In genomic region chr17:38415250-38416194, GRCh38 we compare ENCODE assay signal across 8 cellular contexts. TPM values are rescaled to one million over a fixed set of nuclear protein-coding genes. Genes with fewer than 3 reads are reported as not detected.
DNase-seq lines count a peak whose midpoint lies in the region; ATAC-seq and TF ChIP-seq lines count a peak whose summit lies in the region.

No MANE protein-coding gene starts in this region.

- peak overlapping the region; percentile 86 for H3K9ac ChIP-seq in BLaER1
- H3K9ac ChIP-seq in HCT116 (ENCODE audit: low read length) = 0 out of 2 replicates have a peak overlapping the region, but pooled peaks have one; percentile 12
- H3K9ac ChIP-seq in iPS-20b (ENCODE audit: low read depth, low read length) = peak overlapping the region; percentile 84

- no peaks in the 10 kb centered on the region for H3K79me2 ChIP-seq in HCT116 (ENCODE audit: insufficient read depth, low read length)

- peaks cover 31% of the 10 kb centered on the region for H3K27me3 Mint-ChIP-seq in activated T-cell treated with anti-CD3 and anti-CD28 coated beads, Interleukin-2, amount 50 U/mL, for 72 hours (ENCODE audit: low read depth)

- H3K9me3 Mint-ChIP-seq in activated T-cell treated with anti-CD3 and anti-CD28 coated beads, Interleukin-2, amount 50 U/mL, for 72 hours = no peaks in the 10 kb centered on the region

- peak overlapping the region; percentile 91 for H3K27ac Mint-ChIP-seq in activated T-cell treated with anti-CD3 and anti-CD28 coated beads, Interleukin-2, amount 50 U/mL, for 72 hours

- H3K4me3 Mint-ChIP-seq in activated T-cell treated with anti-CD3 and anti-CD28 coated beads, Interleukin-2, amount 50 U/mL, for 72 hours = peak overlapping the region; percentile 85 to 86

- H3K27ac ChIP-seq in BLaER1 = peak overlapping the region; percentile 98
- H3K27ac ChIP-seq in HCT116 (ENCODE audit: low read depth, low read length) = peak overlapping the region; percentile 8; the same call in 1 of the 2 replicates
- H3K27ac ChIP-seq in iPS-20b (ENCODE audit: low read length) = peak overlapping the region; percentile 86

- peaks cover 0 to 1% of the 10 kb centered on the region in 2 donors for H3K36me3 Mint-ChIP-seq in activated T-cell treated with anti-CD3 and anti-CD28 coated beads, Interleukin-2, amount 50 U/mL, for 72 hours (ENCODE audit: insufficient read depth in 2 of 2)

- H3K4me1 Mint-ChIP-seq in activated T-cell treated with anti-CD3 and anti-CD28 coated beads, Interleukin-2, amount 50 U/mL, for 72 hours (ENCODE audit: low read depth) = peaks cover 33% of the 10 kb centered on the region

- no peak for TF ChIP-seq CTCF in HCT116 (IDR thresholded peaks at IDR 0.05 in 2 of 3, conservative IDR thresholded peaks at IDR 0.05 in 1 of 3; ENCODE audit: borderline replicate concordance in 1 of 3, insufficient read depth in 1 of 3, low read depth in 2 of 3, low read length in 2 of 3)

- BruUV-seq in HCT116 (replicated peaks; lab: Mats Ljungman, UMichigan) = TSS peak; percentile 83

- peak overlapping the region; percentile 60 for H3K4me3 ChIP-seq in BLaER1
- peak overlapping the region in 1 of 2 experiments; percentile 26; a peak in 2 of 4 replicates for H3K4me3 ChIP-seq in HCT116 (replicated peaks in 1 of 2; ENCODE audit: low read depth in 1 of 2, low read length in 2 of 2)
- peak overlapping the region; percentile 53; the same call in 1 of the 2 replicates for H3K4me3 ChIP-seq in iPS-20b (ENCODE audit: low read length)

- POLR2A ChIA-PET in HCT116 (lab: Charles Lee) = interaction anchor here (1.8 kb wide), 1 partner anchor 66 kb away, joined by 13 read pairs; no protein-coding TSS in a partner anchor

- RAD21 ChIA-PET in HCT116 (lab: Charles Lee; ENCODE audit: low non-redundant PET in 1 of 2, low total read pairs in 2 of 2, uncharacterized antibody in 2 of 2, unreplicated experiment in 2 of 2) = interaction anchor here (1.1 to 1.6 kb wide), 3 partner anchors 66 to 82 kb away, joined by 4 to 16 read pairs (median 5); no protein-coding TSS in a partner anchor

- peak; percentile 47 for TF ChIP-seq POLR2A in HCT116 (IDR thresholded peaks at IDR 0.05; ENCODE audit: borderline replicate concordance, extremely low read depth, insufficient read depth, insufficient read length)

- ATAC-seq in HCT116 (peak; percentile 46), GM18520 (IDR thresholded peaks at IDR 0.05; ENCODE audit: unreplicated experiment) (no peak), HG02759 (IDR thresholded peaks at IDR 0.05; ENCODE audit: unreplicated experiment) (no peak), GM19467 (IDR thresholded peaks at IDR 0.05; ENCODE audit: unreplicated experiment) (no peak)
- ATAC-seq in activated T-cell treated with anti-CD3 and anti-CD28 coated beads, Interleukin-2, amount 50 U/mL, for 72 hours (replicated peaks in 1 of 2) = peak; percentile 75 to 80

- intact Hi-C loops in HCT116 (cut with micrococcal nuclease) = no loop called here

- H3K36me3 ChIP-seq in BLaER1 = no peaks in the 10 kb centered on the region
- no peaks in the 10 kb centered on the region for H3K36me3 ChIP-seq in HCT116 (ENCODE audit: control insufficient read depth in 1 of 2, insufficient read depth in 2 of 2, low read length in 2 of 2)
- H3K36me3 ChIP-seq in iPS-20b (ENCODE audit: insufficient read depth, low read depth, low read length) = no peaks in the 10 kb centered on the region

- H3K9me2 ChIP-seq in HCT116 (ENCODE audit: insufficient read depth) = no peaks in the 10 kb centered on the region

- H3K4me1 ChIP-seq in BLaER1 (peaks cover 79% of the 10 kb centered on the region), HCT116 (ENCODE audit: control insufficient read depth in 1 of 2, insufficient read depth in 2 of 2, low read length in 2 of 2) (peaks cover 12 to 14% of the 10 kb centered on the region in 2 experiments), iPS-20b (ENCODE audit: insufficient read depth, low read length) (peaks cover 31% of the 10 kb centered on the region; the same call in 1 of the 2 replicates)

- H3K4me2 ChIP-seq in BLaER1 = peak overlapping the region; percentile 100
- H3K4me2 ChIP-seq in HCT116 (ENCODE audit: low read length) = peak overlapping the region; percentile 60

- H3K9me3 ChIP-seq in BLaER1 (no peaks in the 10 kb centered on the region), HCT116 (ENCODE audit: control insufficient read depth in 1 of 2, insufficient read depth in 1 of 2, low read depth in 1 of 2, low read length in 2 of 2) (no peaks in the 10 kb centered on the region), iPS-20b (ENCODE audit: insufficient read depth, low read depth, low read length) (no peaks in the 10 kb centered on the region)

- CTCF ChIA-PET in HCT116 (lab: Charles Lee) = interaction anchor here (0.9 to 2.4 kb wide), 12 partner anchors 8 to 247 kb away, joined by 3 to 65 read pairs (median 4); partner anchors contain the start of gene SOCS7

- H4K20me1 ChIP-seq in BLaER1 = no peaks in the 10 kb centered on the region
- H4K20me1 ChIP-seq in HCT116 (ENCODE audit: insufficient read depth) = no peaks in the 10 kb centered on the region

- H2AFZ ChIP-seq in HCT116 (ENCODE audit: low read depth, low read length, poor library complexity, severe bottlenecking) = peak overlapping the region; percentile 98

- H3K27me3 ChIP-seq in BLaER1 (peaks cover 31% of the 10 kb centered on the region), HCT116 (ENCODE audit: insufficient read depth, low read length) (no peaks in the 10 kb centered on the region), iPS-20b (ENCODE audit: insufficient read depth, low read length) (peaks cover 35% of the 10 kb centered on the region)

- peak; percentile 23 for DNase-seq in HCT116 (ENCODE audit: low read depth, low spot score)
- peak; percentile 61 for DNase-seq in NCI-H226
- DNase-seq in activated T-cell treated with anti-CD3 and anti-CD28 coated beads, Interleukin-2, amount 50 U/mL, for 72 hours = peak; percentile 61 to 69

- TF ChIP-seq RAD21 in HCT116 (IDR thresholded peaks at IDR 0.05; ENCODE audit: low read depth) = no peak

TF ChIP-seq in HCT116, 20 proteins besides CTCF, POLR2A, EP300 and RAD21 (continues in another document):
- no peak for TF ChIP-seq EGR1 (IDR thresholded peaks at IDR 0.05; ENCODE audit: low read depth)
- TF ChIP-seq ZFX (IDR thresholded peaks at IDR 0.05) = 0 out of 2 replicates have a peak, but pooled peaks have one; percentile 30
- TF ChIP-seq ELF1 (IDR thresholded peaks at IDR 0.05; ENCODE audit: borderline replicate concordance, low read depth) = no peak
- TF ChIP-seq JUND (IDR thresholded peaks at IDR 0.05) = no peak
- TF ChIP-seq YY1 (IDR thresholded peaks at IDR 0.05; ENCODE audit: extremely low read depth, insufficient replicate concordance, low read depth, low read length) = no peak
- no peak for TF ChIP-seq ZNF274 (IDR thresholded peaks at IDR 0.05; ENCODE audit: low read depth, low read length)
- TF ChIP-seq CEBPB (IDR thresholded peaks at IDR 0.05; ENCODE audit: low read depth) = peak; percentile 90
- peak; percentile 88 for TF ChIP-seq TCF7L2 (IDR thresholded peaks at IDR 0.05; ENCODE audit: borderline replicate concordance, extremely low read depth, insufficient read depth, insufficient read length)
- TF ChIP-seq REST (IDR thresholded peaks at IDR 0.05; ENCODE audit: low read depth) = no peak
- TF ChIP-seq SIN3A (IDR thresholded peaks at IDR 0.05; ENCODE audit: low read depth) = no peak
- no peak; the same call in 1 of the 2 replicates for TF ChIP-seq MAX (IDR thresholded peaks at IDR 0.05)
- TF ChIP-seq EZH2 (IDR thresholded peaks at IDR 0.05) = no peak
- no peak for TF ChIP-seq SRF (IDR thresholded peaks at IDR 0.05; ENCODE audit: low read depth)

RNA-seq across cellular contexts. Expression of gene ARHGAP23, which starts 12.7 kb away (rescaled TPM):
- 41.0 TPM for total RNA-seq in HCT116 (2021; ENCODE audit: unreplicated experiment)
- polyA plus RNA-seq in HCT116 (2012) = 19.5 and 21.5 TPM in 2 replicates
- 1 to 10 TPM; 2.6 to 2.7 TPM for total RNA-seq in activated T-cell treated with anti-CD3 and anti-CD28 coated beads, Interleukin-2, amount 50 U/mL, for 72 hours

Comparison
In these comparisons a context has a peak if more than half of its experiments do, and no peak if none do; other contexts are left out.
1. H3K27ac ChIP-seq: peak in every context shown above with its lines; median percentile 98 in BLaER1; 86 in iPS-20b; 8 in HCT116.
2. H3K9ac ChIP-seq: peak in every context shown above with its lines; median percentile 86 in BLaER1; 84 in iPS-20b; 12 in HCT116.
3. ATAC-seq: peak in HCT116 (single experiment) and activated T-cell treated with anti-CD3 and anti-CD28 coated beads, Interleukin-2, amount 50 U/mL, for 72 hours (2 of 2); none in GM18520 (single experiment), HG02759 (single experiment) and GM19467 (single experiment).
4. RNA of gene ARHGAP23, which starts 12.7 kb away (total RNA-seq): 41.0 TPM in HCT116 (single experiment); 2.6 to 2.7 TPM in activated T-cell treated with anti-CD3 and anti-CD28 coated beads, Interleukin-2, amount 50 U/mL, for 72 hours; every median in the first group is over 10 times any median in the second.
5. Peak in every context shown above with its lines, with median percentiles within 50 percentile points of each other: DNase-seq.